Comparison of ENCODE assay signal across 8 cellular contexts in genomic region chr1:236058141-236058626, GRCh38. TPM values are rescaled to one million over a fixed set of nuclear protein-coding genes. Genes with fewer than 3 reads are reported as not detected.
DNase-seq lines count a peak whose midpoint lies in the region; ATAC-seq and TF ChIP-seq lines count a peak whose summit lies in the region.

No MANE protein-coding gene starts in this region.

- DNase-seq in activated B cell treated with CpG ODN at 0.5 μM for 24 hours (no peak), retina (peak; percentile 61), immature natural killer cell (no peak), NCI-H187 treated with DMSO at 0.1 percent for 48 hours (lab: John Stamatoyannopoulos, UW) (no peak)
- no peak for DNase-seq in activated T-cell treated with anti-CD3 and anti-CD28 coated beads, Interleukin-2, amount 50 U/mL, for 1 hour
- no peak for DNase-seq in activated CD8-positive, alpha-beta memory T cell treated with anti-CD3 and anti-CD28 coated beads, Interleukin-2, amount 50 U/mL, for 4 hours

- H3K27me3 Mint-ChIP-seq in activated B cell treated with CpG ODN at 0.5 μM for 24 hours: peaks cover 21% of the 10 kb centered on the region
- peaks cover 0 to 8% (median 0%) of the 10 kb centered on the region in 3 donors for H3K27me3 Mint-ChIP-seq in immature natural killer cell (ENCODE audit: low read depth in 3 of 3)

- no peaks in the 10 kb centered on the region for H3K36me3 Mint-ChIP-seq in activated B cell treated with CpG ODN at 0.5 μM for 24 hours (ENCODE audit: low read depth)
- no peaks in the 10 kb centered on the region for H3K36me3 Mint-ChIP-seq in immature natural killer cell

- intact Hi-C loops in activated B cell treated with CpG ODN at 0.5 μM for 24 hours (cut with micrococcal nuclease): no loop called here

- no peak overlapping the region for H3K4me3 Mint-ChIP-seq in activated B cell treated with CpG ODN at 0.5 μM for 24 hours
- no peak overlapping the region for H3K4me3 Mint-ChIP-seq in immature natural killer cell

- CTCF ChIA-PET in activated B cell treated with CpG ODN at 0.5 μM for 24 hours (lab: Charles Lee): no interaction called here

- no peak for TF ChIP-seq CTCF in activated B cell treated with CpG ODN at 0.5 μM for 24 hours (IDR thresholded peaks at IDR 0.05)

- ATAC-seq in GM18873 (IDR thresholded peaks at IDR 0.05; ENCODE audit: low FRiP score, unreplicated experiment): peak; percentile 87
- ATAC-seq in HG02763 (IDR thresholded peaks at IDR 0.05; ENCODE audit: unreplicated experiment): peak; percentile 79
- ATAC-seq in activated B cell treated with CpG ODN at 0.5 μM for 24 hours (ENCODE audit: low read depth): peak; percentile 10

- H3K27ac Mint-ChIP-seq in activated B cell treated with CpG ODN at 0.5 μM for 24 hours (no peak overlapping the region), immature natural killer cell (no peak overlapping the region)

- H3K9me3 Mint-ChIP-seq in activated B cell treated with CpG ODN at 0.5 μM for 24 hours: no peaks in the 10 kb centered on the region
- H3K9me3 Mint-ChIP-seq in immature natural killer cell: no peaks in the 10 kb centered on the region

- H3K4me1 Mint-ChIP-seq in activated B cell treated with CpG ODN at 0.5 μM for 24 hours (peaks cover 7% of the 10 kb centered on the region), immature natural killer cell (no peaks in the 10 kb centered on the region)

- POLR2A ChIA-PET in activated B cell treated with CpG ODN at 0.5 μM for 24 hours (lab: Charles Lee): no interaction called here

RNA-seq across cellular contexts. Expression of gene NID1, which starts 6.7 kb away (rescaled TPM):
- total RNA-seq in activated B cell treated with CpG ODN at 0.5 μM for 24 hours: 0.04 and 0.10 TPM in 2 replicates
- polyA plus RNA-seq in immature natural killer cell: not detected

Comparison
In these comparisons a context has a peak if more than half of its experiments do, and no peak if none do; other contexts are left out.
1. ATAC-seq: peak in every context shown above with its lines; median percentile 87 in GM18873; 79 in HG02763; 10 in activated B cell treated with CpG ODN at 0.5 μM for 24 hours.